8 cellular contexts compared by ENCODE assay signal in genomic region chr19:38648789-38649304, GRCh38. TPM values are rescaled to one million over a fixed set of nuclear protein-coding genes. Genes with fewer than 3 reads are reported as not detected.
DNase-seq lines count a peak whose midpoint lies in the region; ATAC-seq and TF ChIP-seq lines count a peak whose summit lies in the region.

No MANE protein-coding gene starts in this region.

- peak overlapping the region; percentile 85 for H3K27ac ChIP-seq in hepatocyte

- peaks cover 65% of the 10 kb centered on the region for H3K4me1 Mint-ChIP-seq in WTC11
- peaks cover 55% of the 10 kb centered on the region for H3K4me1 Mint-ChIP-seq in stimulated activated effector memory CD8-positive, alpha-beta T cell treated with anti-CD3 and anti-CD28 coated beads, Interleukin-12 subunit alpha, Interleukin-12 subunit beta, amount 100 ng/mL, for 72 hours

- peaks cover 28% of the 10 kb centered on the region for H4K20me1 ChIP-seq in hepatocyte (ENCODE audit: insufficient read depth, poor library complexity, severe bottlenecking)

- H3K27ac Mint-ChIP-seq in WTC11: peak overlapping the region; percentile 93
- H3K27ac Mint-ChIP-seq in stimulated activated effector memory CD8-positive, alpha-beta T cell treated with anti-CD3 and anti-CD28 coated beads, Interleukin-12 subunit alpha, Interleukin-12 subunit beta, amount 100 ng/mL, for 72 hours: peak overlapping the region; percentile 93

- 0 out of 2 replicates have a peak, but pooled peaks cover under 1% of the 10 kb centered on the region for H3K36me3 Mint-ChIP-seq in WTC11
- H3K36me3 Mint-ChIP-seq in stimulated activated effector memory CD8-positive, alpha-beta T cell treated with anti-CD3 and anti-CD28 coated beads, Interleukin-12 subunit alpha, Interleukin-12 subunit beta, amount 100 ng/mL, for 72 hours: peaks cover 30% of the 10 kb centered on the region

- H3K4me2 ChIP-seq in hepatocyte: peak overlapping the region; percentile 88

- H3K4me1 ChIP-seq in hepatocyte (ENCODE audit: insufficient read depth): peaks cover 30% of the 10 kb centered on the region

- peak overlapping the region; percentile 91 for H3K4me3 ChIP-seq in hepatocyte

- H3K27me3 ChIP-seq in hepatocyte: no peaks in the 10 kb centered on the region

- no peaks in the 10 kb centered on the region for H3K9me3 Mint-ChIP-seq in WTC11
- no peaks in the 10 kb centered on the region for H3K9me3 Mint-ChIP-seq in stimulated activated effector memory CD8-positive, alpha-beta T cell treated with anti-CD3 and anti-CD28 coated beads, Interleukin-12 subunit alpha, Interleukin-12 subunit beta, amount 100 ng/mL, for 72 hours

- H3K4me3 Mint-ChIP-seq in WTC11: peak overlapping the region; percentile 94
- peak overlapping the region; percentile 91 for H3K4me3 Mint-ChIP-seq in stimulated activated effector memory CD8-positive, alpha-beta T cell treated with anti-CD3 and anti-CD28 coated beads, Interleukin-12 subunit alpha, Interleukin-12 subunit beta, amount 100 ng/mL, for 72 hours

- CTCF ChIA-PET in WTC11 (lab: Charles Lee): interaction anchor here (1.4 to 7.0 kb wide), 6 partner anchors 13 to 281 kb away, joined by 3 to 101 read pairs (median 11); partner anchors contain the start of genes FAM98C, MRPS12 and SARS2

- H2AFZ ChIP-seq in hepatocyte: no peak overlapping the region

- no peaks in the 10 kb centered on the region for H3K9me3 ChIP-seq in hepatocyte (ENCODE audit: low read depth)

- H3K9me2 ChIP-seq in hepatocyte (replicated peaks; ENCODE audit: insufficient read depth): no peaks in the 10 kb centered on the region

- no peaks in the 10 kb centered on the region for H3K36me3 ChIP-seq in hepatocyte (replicated peaks; ENCODE audit: insufficient read depth, low read depth)

- no peaks in the 10 kb centered on the region for H3K27me3 Mint-ChIP-seq in WTC11 (ENCODE audit: low read depth)

- no peak for ATAC-seq in WTC11
- ATAC-seq in stimulated activated effector memory CD8-positive, alpha-beta T cell treated with anti-CD3 and anti-CD28 coated beads, Interleukin-12 subunit alpha, Interleukin-12 subunit beta, amount 100 ng/mL, for 72 hours: no peak
- ATAC-seq in HG02759 (IDR thresholded peaks at IDR 0.05; ENCODE audit: unreplicated experiment): no peak
- ATAC-seq in HG03378 (IDR thresholded peaks at IDR 0.05; ENCODE audit: unreplicated experiment): no peak

- under 1% methylated on average over 9 of the region's 12 CpGs for WGBS in hepatocyte (ENCODE audit: low lambda C conversion rate, missing lambda C conversion rate)

- POLR2A ChIA-PET in WTC11 (lab: Charles Lee): interaction anchor here (0.5 to 4.6 kb wide), 6 partner anchors 14 to 252 kb away, joined by 4 to 44 read pairs (median 16); no protein-coding TSS in a partner anchor

- H3K79me2 ChIP-seq in hepatocyte: peaks cover 58% of the 10 kb centered on the region

- TF ChIP-seq CTCF in WTC11 (IDR thresholded peaks at IDR 0.05) (no peak), hepatocyte (IDR thresholded peaks at IDR 0.05; ENCODE audit: poor library complexity) (no peak)

- peak; percentile 25 for DNase-seq in DMS 273 (lab: John Stamatoyannopoulos, UW; ENCODE audit: unreplicated experiment)
- no peak for DNase-seq in DMS 273 treated with DMSO at 0.1 percent for 48 hours (lab: John Stamatoyannopoulos, UW)
- no peak for DNase-seq in WTC11 (ENCODE audit: low spot score)
- DNase-seq in hepatocyte (ENCODE audit: low spot score): peak; percentile 16
- DNase-seq in stimulated activated effector memory CD8-positive, alpha-beta T cell treated with anti-CD3 and anti-CD28 coated beads, Interleukin-12 subunit alpha, Interleukin-12 subunit beta, amount 100 ng/mL, for 72 hours (ENCODE audit: low spot score in 2 of 2): no peak
- no peak for DNase-seq in NCI-H345 (lab: John Stamatoyannopoulos, UW)

TF ChIP-seq in WTC11, 78 proteins besides CTCF, POLR2A, EP300 and RAD21 (continues in another document):
- TF ChIP-seq PRRX2 (CRISPR knock-in tag; IDR thresholded peaks at IDR 0.05) (no peak), HMGA2 (CRISPR knock-in tag; IDR thresholded peaks at IDR 0.05) (no peak), EMX1 (CRISPR knock-in tag; IDR thresholded peaks at IDR 0.05) (no peak), HMGXB4 (CRISPR knock-in tag; IDR thresholded peaks at IDR 0.05) (no peak), FOXP1 (CRISPR knock-in tag; IDR thresholded peaks at IDR 0.05; ENCODE audit: borderline replicate concordance) (no peak), ZNF671 (CRISPR knock-in tag; IDR thresholded peaks at IDR 0.05) (no peak), AFF4 (CRISPR knock-in tag; IDR thresholded peaks at IDR 0.05; ENCODE audit: borderline replicate concordance) (no peak), NR1H2 (CRISPR knock-in tag; IDR thresholded peaks at IDR 0.05) (no peak), SOX15 (CRISPR knock-in tag; IDR thresholded peaks at IDR 0.05) (no peak), E2F4 (CRISPR knock-in tag; IDR thresholded peaks at IDR 0.05; ENCODE audit: borderline replicate concordance, low read depth) (no peak), CBFB (CRISPR knock-in tag; IDR thresholded peaks at IDR 0.05; ENCODE audit: low read depth) (no peak)

RNA-seq across cellular contexts. Expression of gene ACTN4, which starts 1.4 kb away (rescaled TPM):
- total RNA-seq in WTC11 (2021) (484 to 511 TPM (median 506 TPM) in 3 replicates), hepatocyte (278 and 321 TPM in 2 replicates)
- polyA plus RNA-seq in hepatocyte: 54.4 and 59.3 TPM in 2 replicates

RNA-seq across cellular contexts. Expression of gene EIF3K, which starts 29.9 kb away (rescaled TPM):
- total RNA-seq in WTC11 (2021) (389 to 416 TPM (median 410 TPM) in 3 replicates), hepatocyte (309 and 354 TPM in 2 replicates)
- polyA plus RNA-seq in hepatocyte: 170 and 171 TPM in 2 replicates

RNA-seq across cellular contexts. Expression of gene MAP4K1, which starts 31.1 kb away (rescaled TPM):
- total RNA-seq in WTC11 (2021): 14.0 to 25.0 TPM (median 24.5 TPM) in 3 replicates
- total RNA-seq in hepatocyte: 0.57 and 0.96 TPM in 2 replicates
- polyA plus RNA-seq in hepatocyte: 2.6 and 4.5 TPM in 2 replicates

Comparison
In these comparisons a context has a peak if more than half of its experiments do, and no peak if none do; other contexts are left out.
1. DNase-seq: peak in DMS 273 (single experiment) and hepatocyte (single experiment); none in DMS 273 treated with DMSO at 0.1 percent for 48 hours (single experiment), WTC11 (single experiment), stimulated activated effector memory CD8-positive, alpha-beta T cell treated with anti-CD3 and anti-CD28 coated beads, Interleukin-12 subunit alpha, Interleukin-12 subunit beta, amount 100 ng/mL, for 72 hours (0 of 2) and NCI-H345 (single experiment).